Comparison of ENCODE assay signal across 39 cellular contexts in the genomic region with DNA sequence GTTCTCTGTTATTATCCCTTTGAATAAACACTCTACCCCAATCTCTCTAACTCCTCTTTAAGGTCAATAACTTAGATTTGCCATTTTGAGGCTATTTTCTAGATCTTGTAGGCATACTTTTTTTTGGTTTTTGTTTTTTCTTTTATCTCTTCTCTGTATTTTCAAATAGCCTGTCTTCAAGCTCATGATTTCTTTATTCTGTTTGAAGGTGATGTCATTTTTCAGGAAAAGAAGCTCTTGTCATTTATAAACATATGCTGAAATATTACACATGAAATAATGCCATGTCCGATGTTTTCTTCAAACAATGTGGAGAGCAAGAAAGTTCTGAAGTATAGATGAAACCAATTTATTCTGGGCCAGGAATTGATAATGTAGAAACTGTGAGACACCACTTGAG. TPM values are rescaled to one million over a fixed set of nuclear protein-coding genes. Genes with fewer than 3 reads are reported as not detected.
"Had no signal": no experiment of that assay in that cellular context is flagged by ENCODE, and none has a peak within 500 bp of the region (broad histone marks: within the 10 kb centered on the region; RNA-seq: fewer than 3 reads in every experiment).

No MANE protein-coding gene starts in this region.

- H3K9me3 Mint-ChIP-seq: activated naive CD4-positive, alpha-beta T cell treated with anti-CD3 and anti-CD28 coated beads for 36 hours; activated naive CD4-positive, alpha-beta T cell treated with anti-CD3 and anti-CD28 coated beads, Interleukin-2, amount 10 ng/mL, durations not matched to agents 7 days and 5 days; activated naive CD4-positive, alpha-beta T cell treated with anti-CD3 and anti-CD28 coated beads, Interleukin-2, amount 50 U/mL, for 24 hours; activated naive CD4-positive, alpha-beta T cell treated with anti-CD3 and anti-CD28 coated beads, Interleukin-2, amount 50 U/mL, for 72 hours; activated naive CD8-positive, alpha-beta T cell treated with anti-CD3 and anti-CD28 coated beads for 36 hours; activated naive CD8-positive, alpha-beta T cell treated with anti-CD3 and anti-CD28 coated beads, Interleukin-2, amount 10 ng/mL, durations not matched to agents 7 days and 5 days; activated T-cell treated with anti-CD3 and anti-CD28 coated beads, Interleukin-2, amount 50 U/mL, for 24 hours; activated T-cell treated with anti-CD3 and anti-CD28 coated beads, Interleukin-2, amount 50 U/mL, for 4 hours; activated T-cell treated with anti-CD3 and anti-CD28 coated beads, Interleukin-2, amount 50 U/mL, for 72 hours; activated T-helper 1 cell treated with anti-CD3 and anti-CD28 coated beads, Interleukin-12 subunit alpha, Interleukin-12 subunit beta, Interleukin-2, Interleukin-4 antibody, amounts not matched to agents 30 ng/mL and 10 ng/mL and 1 ng/mL, durations not matched to agents 14 hours and 24 hours and 36 hours; activated T-helper 17 cell treated with anti-CD3 and anti-CD28 coated beads, Interleukin-2, amount 50 U/mL, for 72 hours; activated T-helper 2 cell treated with anti-CD3 and anti-CD28 coated beads, Interferon-gamma antibody, Interleukin-2, Interleukin-4, amounts not matched to agents 10 μg/mL and 5 μg/mL and 100 μg/mL, durations not matched to agents 14 hours and 24 hours and 36 hours; central memory CD8-positive, alpha-beta T cell had no signal

- H3K36me3 Mint-ChIP-seq: activated naive CD4-positive, alpha-beta T cell treated with anti-CD3 and anti-CD28 coated beads, Interleukin-2, amount 10 ng/mL, durations not matched to agents 7 days and 5 days; activated naive CD4-positive, alpha-beta T cell treated with anti-CD3 and anti-CD28 coated beads, Interleukin-2, amount 50 U/mL, for 24 hours; activated naive CD4-positive, alpha-beta T cell treated with anti-CD3 and anti-CD28 coated beads, Interleukin-2, amount 50 U/mL, for 72 hours; activated naive CD8-positive, alpha-beta T cell; activated naive CD8-positive, alpha-beta T cell treated with anti-CD3 and anti-CD28 coated beads for 36 hours; activated naive CD8-positive, alpha-beta T cell treated with anti-CD3 and anti-CD28 coated beads, Interleukin-2, amount 10 ng/mL, durations not matched to agents 7 days and 5 days; brain had no signal

- H3K4me1 ChIP-seq: adrenal gland, ascending aorta, body of pancreas, breast epithelium had no signal

- H3K36me3 ChIP-seq: adrenal gland, ascending aorta, brain microvascular endothelial cell, breast epithelium, cardiac muscle cell had no signal

- H3K27ac Mint-ChIP-seq: activated naive CD4-positive, alpha-beta T cell treated with anti-CD3 and anti-CD28 coated beads for 36 hours; activated naive CD4-positive, alpha-beta T cell treated with anti-CD3 and anti-CD28 coated beads, Interleukin-2, amount 10 ng/mL, durations not matched to agents 7 days and 5 days; activated naive CD4-positive, alpha-beta T cell treated with anti-CD3 and anti-CD28 coated beads, Interleukin-2, amount 50 U/mL, for 24 hours; activated naive CD4-positive, alpha-beta T cell treated with anti-CD3 and anti-CD28 coated beads, Interleukin-2, amount 50 U/mL, for 72 hours; activated naive CD8-positive, alpha-beta T cell; activated naive CD8-positive, alpha-beta T cell treated with anti-CD3 and anti-CD28 coated beads for 36 hours; activated naive CD8-positive, alpha-beta T cell treated with anti-CD3 and anti-CD28 coated beads, Interleukin-2, amount 10 ng/mL, durations not matched to agents 7 days and 5 days; activated T-cell treated with anti-CD3 and anti-CD28 coated beads, Interleukin-2, amount 50 U/mL, for 24 hours; activated T-cell treated with anti-CD3 and anti-CD28 coated beads, Interleukin-2, amount 50 U/mL, for 72 hours; activated T-helper 1 cell treated with anti-CD3 and anti-CD28 coated beads, Interleukin-12 subunit alpha, Interleukin-12 subunit beta, Interleukin-2, Interleukin-4 antibody, amounts not matched to agents 30 ng/mL and 10 ng/mL and 1 ng/mL, durations not matched to agents 14 hours and 24 hours and 36 hours; activated T-helper 17 cell treated with anti-CD3 and anti-CD28 coated beads, Interleukin-2, amount 50 U/mL, for 72 hours; activated T-helper 2 cell treated with anti-CD3 and anti-CD28 coated beads, Interferon-gamma antibody, Interleukin-2, Interleukin-4, amounts not matched to agents 10 μg/mL and 5 μg/mL and 100 μg/mL, durations not matched to agents 14 hours and 24 hours and 36 hours; brain had no signal

- ATAC-seq: activated naive CD4-positive, alpha-beta T cell treated with anti-CD3 and anti-CD28 coated beads, Interleukin-2, amount 50 U/mL, for 72 hours; activated T-cell treated with anti-CD3 and anti-CD28 coated beads, Interleukin-2, amount 50 U/mL, for 4 hours; activated T-cell treated with anti-CD3 and anti-CD28 coated beads, Interleukin-2, amount 50 U/mL, for 72 hours; activated T-helper 17 cell treated with anti-CD3 and anti-CD28 coated beads, Interleukin-2, amount 50 U/mL, for 72 hours; body of pancreas had no signal

- H3K9me3 ChIP-seq: adrenal gland, ascending aorta, body of pancreas, breast epithelium had no signal

- FAIRE-seq: astrocyte, bronchial epithelial cell had no signal

- H3K4me3 ChIP-seq: adrenal gland, ascending aorta, body of pancreas, breast epithelium, cardiac muscle cell had no signal

- H3K4me3 Mint-ChIP-seq: activated naive CD4-positive, alpha-beta T cell treated with anti-CD3 and anti-CD28 coated beads for 36 hours; activated naive CD4-positive, alpha-beta T cell treated with anti-CD3 and anti-CD28 coated beads, Interleukin-2, amount 10 ng/mL, durations not matched to agents 7 days and 5 days; activated naive CD4-positive, alpha-beta T cell treated with anti-CD3 and anti-CD28 coated beads, Interleukin-2, amount 50 U/mL, for 24 hours; activated naive CD8-positive, alpha-beta T cell; activated naive CD8-positive, alpha-beta T cell treated with anti-CD3 and anti-CD28 coated beads for 36 hours; activated naive CD8-positive, alpha-beta T cell treated with anti-CD3 and anti-CD28 coated beads, Interleukin-2, amount 10 ng/mL, durations not matched to agents 7 days and 5 days; activated T-cell treated with anti-CD3 and anti-CD28 coated beads, Interleukin-2, amount 50 U/mL, for 24 hours; activated T-cell treated with anti-CD3 and anti-CD28 coated beads, Interleukin-2, amount 50 U/mL, for 4 hours; activated T-cell treated with anti-CD3 and anti-CD28 coated beads, Interleukin-2, amount 50 U/mL, for 72 hours; activated T-helper 1 cell treated with anti-CD3 and anti-CD28 coated beads, Interleukin-12 subunit alpha, Interleukin-12 subunit beta, Interleukin-2, Interleukin-4 antibody, amounts not matched to agents 30 ng/mL and 10 ng/mL and 1 ng/mL, durations not matched to agents 14 hours and 24 hours and 36 hours; activated T-helper 17 cell treated with anti-CD3 and anti-CD28 coated beads, Interleukin-2, amount 50 U/mL, for 72 hours; brain; central memory CD8-positive, alpha-beta T cell had no signal

- DNase-seq: activated effector memory CD4-positive, alpha-beta T cell treated with anti-CD3 and anti-CD28 coated beads, Interleukin-2, amount 50 U/mL, for 16 hours; activated effector memory CD4-positive, alpha-beta T cell treated with Interleukin-2 at 50 U/mL for 16 hours; activated gamma-delta T cell; activated gamma-delta T cell treated with Interleukin-2 at 50 U/mL for 16 hours; activated naive CD4-positive, alpha-beta T cell; activated naive CD4-positive, alpha-beta T cell treated with anti-CD3 and anti-CD28 coated beads for 36 hours; activated naive CD4-positive, alpha-beta T cell treated with anti-CD3 and anti-CD28 coated beads, Interleukin-2, amount 10 ng/mL, durations not matched to agents 7 days and 5 days; activated naive CD4-positive, alpha-beta T cell treated with Interleukin-2 at 50 U/mL for 16 hours; activated naive CD8-positive, alpha-beta T cell treated with anti-CD3 and anti-CD28 coated beads for 36 hours; activated naive CD8-positive, alpha-beta T cell treated with anti-CD3 and anti-CD28 coated beads, Interleukin-2, amount 10 ng/mL, durations not matched to agents 7 days and 5 days; activated T-cell treated with anti-CD3 and anti-CD28 coated beads, Interleukin-2, amount 50 U/mL, for 1 hour; activated T-cell treated with anti-CD3 and anti-CD28 coated beads, Interleukin-2, amount 50 U/mL, for 24 hours; activated T-cell treated with anti-CD3 and anti-CD28 coated beads, Interleukin-2, amount 50 U/mL, for 4 hours; activated T-cell treated with anti-CD3 and anti-CD28 coated beads, Interleukin-2, amount 50 U/mL, for 48 hours; activated T-cell treated with anti-CD3 and anti-CD28 coated beads, Interleukin-2, amount 50 U/mL, for 72 hours; adrenal gland; amniotic stem cell; amygdala; anterior cingulate cortex; aorta; body of pancreas; brain microvascular endothelial cell; caudate nucleus; central memory CD4-positive, alpha-beta T cell; cerebellar nuclear complex had no signal

- H3K27ac ChIP-seq: adrenal gland, ascending aorta, body of pancreas, brain microvascular endothelial cell, breast epithelium, cardiac muscle cell had no signal

- H3K27me3 ChIP-seq: adrenal gland, ascending aorta, body of pancreas, brain microvascular endothelial cell, breast epithelium, cardiac muscle cell had no signal

- H3K4me1 Mint-ChIP-seq: activated naive CD4-positive, alpha-beta T cell treated with anti-CD3 and anti-CD28 coated beads, Interleukin-2, amount 10 ng/mL, durations not matched to agents 7 days and 5 days; activated naive CD4-positive, alpha-beta T cell treated with anti-CD3 and anti-CD28 coated beads, Interleukin-2, amount 50 U/mL, for 24 hours; activated naive CD8-positive, alpha-beta T cell treated with anti-CD3 and anti-CD28 coated beads for 36 hours; activated naive CD8-positive, alpha-beta T cell treated with anti-CD3 and anti-CD28 coated beads, Interleukin-2, amount 10 ng/mL, durations not matched to agents 7 days and 5 days; activated T-helper 17 cell treated with anti-CD3 and anti-CD28 coated beads, Interleukin-2, amount 50 U/mL, for 72 hours; central memory CD8-positive, alpha-beta T cell had no signal

- H3K27me3 Mint-ChIP-seq: activated naive CD4-positive, alpha-beta T cell treated with anti-CD3 and anti-CD28 coated beads, Interleukin-2, amount 10 ng/mL, durations not matched to agents 7 days and 5 days; brain had no signal

RNA-seq across cellular contexts. Expression of a gene that starts 57.5 kb away (rescaled TPM):
- total RNA-seq: activated naive CD4-positive, alpha-beta T cell treated with anti-CD3 and anti-CD28 coated beads for 36 hours; activated naive CD4-positive, alpha-beta T cell treated with anti-CD3 and anti-CD28 coated beads, Interleukin-2, amount 50 U/mL, for 72 hours; activated naive CD8-positive, alpha-beta T cell treated with anti-CD3 and anti-CD28 coated beads for 36 hours; activated naive CD8-positive, alpha-beta T cell treated with anti-CD3 and anti-CD28 coated beads, Interleukin-2, amount 10 ng/mL, durations not matched to agents 7 days and 5 days; activated T-cell treated with anti-CD3 and anti-CD28 coated beads, Interleukin-2, amount 50 U/mL, for 4 hours; activated T-cell treated with anti-CD3 and anti-CD28 coated beads, Interleukin-2, amount 50 U/mL, for 72 hours; activated T-helper 1 cell treated with anti-CD3 and anti-CD28 coated beads, Interleukin-12 subunit alpha, Interleukin-12 subunit beta, Interleukin-2, Interleukin-4 antibody, amounts not matched to agents 30 ng/mL and 10 ng/mL and 1 ng/mL, durations not matched to agents 14 hours and 24 hours and 36 hours; activated T-helper 17 cell treated with anti-CD3 and anti-CD28 coated beads, Interleukin-2, amount 50 U/mL, for 72 hours; activated T-helper 2 cell treated with anti-CD3 and anti-CD28 coated beads, Interferon-gamma antibody, Interleukin-2, Interleukin-4, amounts not matched to agents 10 μg/mL and 5 μg/mL and 100 μg/mL, durations not matched to agents 14 hours and 24 hours and 36 hours; ascending aorta; body of pancreas; bronchial epithelial cell; cardiac septum had no signal
